ENCODE assay signal across 8 cellular contexts in genomic region chr1:201955750-201956143, GRCh38. TPM values are rescaled to one million over a fixed set of nuclear protein-coding genes. Genes with fewer than 3 reads are reported as not detected.
DNase-seq lines count a peak whose midpoint lies in the region; ATAC-seq and TF ChIP-seq lines count a peak whose summit lies in the region.

No MANE protein-coding gene starts in this region.

- peak overlapping the region; percentile 87 for H3K27ac ChIP-seq in DND-41 (ENCODE audit: low read length)
- peak overlapping the region; percentile 14; the same call in 1 of the 2 replicates for H3K27ac ChIP-seq in Karpas-422 (ENCODE audit: low read length)
- peak overlapping the region; percentile 68 for H3K27ac ChIP-seq in colonic mucosa
- H3K27ac ChIP-seq in neural cell (ENCODE audit: low read length) = peak overlapping the region; percentile 85

- ATAC-seq in DND-41 (ENCODE audit: insufficient read depth, low read depth) = no peak
- no peak for ATAC-seq in GM18520 (IDR thresholded peaks at IDR 0.05; ENCODE audit: unreplicated experiment)

- H4K20me1 ChIP-seq in DND-41 (ENCODE audit: insufficient read depth, low read length) (peaks cover 3% of the 10 kb centered on the region; the same call in 1 of the 2 replicates), Karpas-422 (ENCODE audit: insufficient read depth, low read depth, low read length) (peaks cover 7% of the 10 kb centered on the region; the same call in 1 of the 2 replicates), neural cell (ENCODE audit: insufficient read depth) (no peaks in the 10 kb centered on the region)

- TF ChIP-seq RAD21 in neural cell (conservative IDR thresholded peaks at IDR 0.05) = no peak

- no peaks in the 10 kb centered on the region for H3F3A ChIP-seq in neural cell (ENCODE audit: insufficient read depth, low read length, poor library complexity, severe bottlenecking)

- no peak for TF ChIP-seq EP300 in neural cell (conservative IDR thresholded peaks at IDR 0.05; ENCODE audit: poor library complexity, severe bottlenecking)

- DNase-seq in DND-41 (no peak), Karpas-422 (no peak), colonic mucosa (no peak), 8988T (no peak), NCI-H2081 (lab: John Stamatoyannopoulos, UW) (no peak), SW 1271 (lab: John Stamatoyannopoulos, UW) (no peak)

- H3K9me2 ChIP-seq in Karpas-422 (replicated peaks; ENCODE audit: insufficient read depth, low read length) (no peaks in the 10 kb centered on the region), neural cell (ENCODE audit: insufficient read depth, low read length) (no peaks in the 10 kb centered on the region)

- H3K4me1 ChIP-seq in DND-41 (ENCODE audit: insufficient read depth, low read length) (peaks cover 24% of the 10 kb centered on the region), Karpas-422 (ENCODE audit: low read length) (peaks cover 19% of the 10 kb centered on the region), colonic mucosa (no peaks in the 10 kb centered on the region)

- H3K79me2 ChIP-seq in DND-41 (ENCODE audit: insufficient read depth, low read length) = peaks cover 38% of the 10 kb centered on the region
- H3K79me2 ChIP-seq in Karpas-422 (ENCODE audit: low read length) = peaks cover 40% of the 10 kb centered on the region
- H3K79me2 ChIP-seq in neural cell (replicated peaks; ENCODE audit: insufficient read depth, low read length) = peaks cover 22% of the 10 kb centered on the region

- peak overlapping the region; percentile 75 for H3K4me2 ChIP-seq in DND-41 (ENCODE audit: insufficient read depth, low read length)
- peak overlapping the region; percentile 97 for H3K4me2 ChIP-seq in Karpas-422 (ENCODE audit: low read depth, low read length, poor library complexity, severe bottlenecking)
- H3K4me2 ChIP-seq in neural cell (ENCODE audit: low read length) = peak overlapping the region; percentile 93

- TF ChIP-seq CTCF in DND-41 (IDR thresholded peaks at IDR 0.05; ENCODE audit: borderline replicate concordance, extremely low read depth, low read length, poor library complexity, severe bottlenecking) (no peak), colonic mucosa (IDR thresholded peaks at IDR 0.05) (no peak), neural cell (IDR thresholded peaks at IDR 0.05; ENCODE audit: poor library complexity, severe bottlenecking) (no peak)

- peak overlapping the region; percentile 86 for H3K9ac ChIP-seq in DND-41 (ENCODE audit: low read depth, low read length)
- H3K9ac ChIP-seq in Karpas-422 (ENCODE audit: low read length) = peak overlapping the region; percentile 85
- peak overlapping the region; percentile 87 to 100 for H3K9ac ChIP-seq in colonic mucosa (ENCODE audit: low read depth in 2 of 2, low read length in 2 of 2)
- peak overlapping the region; percentile 95 for H3K9ac ChIP-seq in neural cell (ENCODE audit: low read length)

- peaks cover 28% of the 10 kb centered on the region for H3K36me3 ChIP-seq in DND-41 (ENCODE audit: insufficient read depth, low read length)
- H3K36me3 ChIP-seq in Karpas-422 (ENCODE audit: insufficient read depth, low read length) = peaks cover 17% of the 10 kb centered on the region
- H3K36me3 ChIP-seq in colonic mucosa = peaks cover 9% of the 10 kb centered on the region
- H3K36me3 ChIP-seq in neural cell (ENCODE audit: insufficient read depth, low read length) = no peaks in the 10 kb centered on the region

- intact Hi-C loops in colonic mucosa (cut with DNase I) = no loop called here

- H3K4me3 ChIP-seq in DND-41 (ENCODE audit: low read depth in 1 of 2, low read length in 2 of 2) (peak overlapping the region; percentile 66 to 94), Karpas-422 (ENCODE audit: low read length) (peak overlapping the region; percentile 76), colonic mucosa (peak overlapping the region; percentile 90), neural cell (ENCODE audit: low read length) (peak overlapping the region; percentile 92)

- H2AFZ ChIP-seq in DND-41 (ENCODE audit: low read depth, low read length) (peak overlapping the region; percentile 98), Karpas-422 (ENCODE audit: low read length) (peak overlapping the region; percentile 31; the same call in 1 of the 2 replicates), neural cell (ENCODE audit: low read depth, low read length) (peak overlapping the region; percentile 99)

- H3K27me3 ChIP-seq in DND-41 (ENCODE audit: insufficient read depth, low read length, poor library complexity) (no peaks in the 10 kb centered on the region), Karpas-422 (ENCODE audit: low read length) (no peaks in the 10 kb centered on the region), colonic mucosa (no peaks in the 10 kb centered on the region), neural cell (ENCODE audit: insufficient read depth, low read depth, low read length) (no peaks in the 10 kb centered on the region)

- H3K9me3 ChIP-seq in DND-41 (ENCODE audit: insufficient read depth, low read length, severe bottlenecking) = no peaks in the 10 kb centered on the region
- H3K9me3 ChIP-seq in Karpas-422 (ENCODE audit: low read length) = no peaks in the 10 kb centered on the region
- H3K9me3 ChIP-seq in colonic mucosa = no peaks in the 10 kb centered on the region
- H3K9me3 ChIP-seq in neural cell (ENCODE audit: low read length) = no peaks in the 10 kb centered on the region

TF ChIP-seq in neural cell, 6 proteins besides CTCF, POLR2A, EP300 and RAD21:
- no peak for TF ChIP-seq POLR2AphosphoS5 (IDR thresholded peaks at IDR 0.05)
- TF ChIP-seq SMC3 (conservative IDR thresholded peaks at IDR 0.05; ENCODE audit: poor library complexity) = no peak
- TF ChIP-seq REST (IDR thresholded peaks at IDR 0.05; ENCODE audit: borderline replicate concordance) = no peak
- TF ChIP-seq EZH2 (IDR thresholded peaks at IDR 0.05; ENCODE audit: borderline replicate concordance, insufficient read depth, low read length, poor library complexity, severe bottlenecking) = no peak
- no peak for TF ChIP-seq MXI1 (conservative IDR thresholded peaks at IDR 0.05; ENCODE audit: poor library complexity, severe bottlenecking)
- TF ChIP-seq TAF1 (IDR thresholded peaks at IDR 0.05; ENCODE audit: low read depth) = no peak

RNA-seq across cellular contexts. Expression of gene TIMM17A, which starts 0.4 kb away (rescaled TPM):
- total RNA-seq in Karpas-422 (2014; rRNA removed; shearing (Covaris generic); ENCODE audit: low replicate concordance) = 35.6 and 39.8 TPM in 2 replicates
- total RNA-seq in colonic mucosa = 10 to 100 TPM; 63.4 to 84.7 TPM
- polyA plus RNA-seq in neural cell = 91.7 and 107 TPM in 2 replicates
- 36.5 and 44.3 TPM in 2 replicates for polyA minus RNA-seq in neural cell

RNA-seq across cellular contexts. Expression of gene LMOD1, which starts 9.4 kb away (rescaled TPM):
- not detected in 2 replicates for total RNA-seq in Karpas-422 (2014; rRNA removed; shearing (Covaris generic); ENCODE audit: low replicate concordance)
- 10 to 100 TPM in 1 of 2 donors, 1 to 10 TPM in 1; 7.6 to 64.5 TPM for total RNA-seq in colonic mucosa
- polyA plus RNA-seq in neural cell = not detected in 2 replicates
- polyA minus RNA-seq in neural cell = 0.23 TPM in 1 of 2 replicates, not detected in the other

RNA-seq across cellular contexts. Expression of gene RNPEP, which starts 26.7 kb away (rescaled TPM):
- 49.2 and 50.3 TPM in 2 replicates for total RNA-seq in Karpas-422 (2014; rRNA removed; shearing (Covaris generic); ENCODE audit: low replicate concordance)
- total RNA-seq in colonic mucosa = 100 to 1,000 TPM; 142 to 147 TPM
- 33.1 and 44.7 TPM in 2 replicates for polyA plus RNA-seq in neural cell
- polyA minus RNA-seq in neural cell = 20.8 and 30.2 TPM in 2 replicates

RNA-seq across cellular contexts. Expression of gene ELF3, which starts 54.6 kb away (rescaled TPM):
- 0.19 and 0.76 TPM in 2 replicates for total RNA-seq in Karpas-422 (2014; rRNA removed; shearing (Covaris generic); ENCODE audit: low replicate concordance)
- 1,000 to 10,000 TPM in 1 of 2 donors, 100 to 1,000 TPM in 1; 749 to 1,162 TPM for total RNA-seq in colonic mucosa
- polyA plus RNA-seq in neural cell = 0.22 and 0.26 TPM in 2 replicates
- polyA minus RNA-seq in neural cell = 0.35 and 1.7 TPM in 2 replicates

Comparison
In these comparisons a context has a peak if more than half of its experiments do, and no peak if none do; other contexts are left out.
1. H2AFZ ChIP-seq: peak in every context shown above with its lines; median percentile 99 in neural cell; 98 in DND-41; 31 in Karpas-422.
2. H3K27ac ChIP-seq: peak in every context shown above with its lines; median percentile 87 in DND-41; 85 in neural cell; 68 in colonic mucosa; 14 in Karpas-422.